In the genomic region with DNA sequence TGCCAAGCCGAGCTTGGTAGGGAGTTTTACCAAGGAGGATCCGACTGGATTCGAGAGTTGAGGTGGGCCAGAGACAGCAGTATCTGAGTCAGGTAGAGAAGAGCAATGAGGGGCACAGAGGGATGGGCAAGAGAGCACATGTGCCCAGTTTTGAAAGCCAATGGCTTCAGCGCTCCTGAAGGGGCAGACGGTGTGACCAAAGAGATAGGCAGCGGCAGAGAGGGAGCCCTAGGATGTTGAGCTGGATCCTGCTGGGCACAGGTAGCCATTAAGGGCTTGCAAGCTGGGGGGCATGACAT, we compare ENCODE assay signal across 1 cellular context.
A peak's percentile ranks its signal among the peaks of the same experiment; 100 is the strongest.
TF ChIP-seq lines count a peak whose summit lies in the region.

No MANE protein-coding gene starts in this region.

TF ChIP-seq in HepG2, 621 proteins besides CTCF, POLR2A, EP300 and RAD21:
- TF ChIP-seq ZNF501 (CRISPR knock-in tag; IDR thresholded peaks at IDR 0.05) (no peak), ZNF720 (CRISPR knock-in tag; IDR thresholded peaks at IDR 0.05) (peak; percentile 11; the same call in 1 of the 2 replicates), ZNF558 (CRISPR knock-in tag; IDR thresholded peaks at IDR 0.05; ENCODE audit: borderline replicate concordance) (0 out of 2 replicates have a peak, but pooled peaks have one; percentile 70), ZC3H4 (CRISPR knock-in tag; IDR thresholded peaks at IDR 0.05; ENCODE audit: borderline replicate concordance) (peak; percentile 81; the same call in 1 of the 2 replicates), RBM22 (optimal IDR thresholded peaks at IDR 0.05; ENCODE audit: low read length) (peak; percentile 90), ZNF274 (CRISPR knock-in tag; IDR thresholded peaks at IDR 0.05) (0 out of 2 replicates have a peak, but pooled peaks have one; percentile 2), GTF2F1 (IDR thresholded peaks at IDR 0.05; ENCODE audit: low read length) (no peak), IKZF4 (CRISPR knock-in tag; IDR thresholded peaks at IDR 0.05; ENCODE audit: borderline replicate concordance, low read depth, not compliant biosample characterization) (peak; percentile 7)
